Comparison of ENCODE assay signal across 6 cellular contexts in genomic region chr11:57476223-57476882, GRCh38. TPM values are rescaled to one million over a fixed set of nuclear protein-coding genes. Genes with fewer than 3 reads are reported as not detected.
A peak's percentile ranks its signal among the peaks of the same experiment; 100 is the strongest.
DNase-seq lines count a peak whose midpoint lies in the region; ATAC-seq and TF ChIP-seq lines count a peak whose summit lies in the region.

No MANE protein-coding gene starts in this region.

- H3K9me3 Mint-ChIP-seq in Caco-2 (ENCODE audit: unreplicated experiment): no peaks in the 10 kb centered on the region
- no peaks in the 10 kb centered on the region for H3K9me3 Mint-ChIP-seq in activated T-cell treated with anti-CD3 and anti-CD28 coated beads, Interleukin-2, amount 50 U/mL, for 72 hours

- H3K4me3 ChIP-seq in Caco-2 (ENCODE audit: low read depth, low read length) (peak overlapping the region; percentile 60), liver (ENCODE audit: low read depth in 1 of 3, low read length in 3 of 3) (peak overlapping the region; percentile 42 to 43 (median 42))

- no peaks in the 10 kb centered on the region for H3K9me3 ChIP-seq in Caco-2
- no peaks in the 10 kb centered on the region for H3K9me3 ChIP-seq in liver (ENCODE audit: control insufficient read depth in 4 of 4, low read length in 3 of 4)

- H3K4me1 Mint-ChIP-seq in Caco-2 (ENCODE audit: low read depth, unreplicated experiment): peaks cover 16% of the 10 kb centered on the region
- peaks cover 42% of the 10 kb centered on the region for H3K4me1 Mint-ChIP-seq in activated T-cell treated with anti-CD3 and anti-CD28 coated beads, Interleukin-2, amount 50 U/mL, for 72 hours (ENCODE audit: low read depth)

- H3K36me3 ChIP-seq in Caco-2 (ENCODE audit: control insufficient read depth, insufficient read depth, low read length): no peaks in the 10 kb centered on the region
- H3K36me3 ChIP-seq in liver (ENCODE audit: control insufficient read depth in 4 of 4, insufficient read depth in 3 of 4, low read depth in 1 of 4, low read length in 3 of 4): no peaks in the 10 kb centered on the region

- peak overlapping the region; percentile 83 for H3K27ac Mint-ChIP-seq in Caco-2 (ENCODE audit: unreplicated experiment)
- no peak overlapping the region for H3K27ac Mint-ChIP-seq in activated T-cell treated with anti-CD3 and anti-CD28 coated beads, Interleukin-2, amount 50 U/mL, for 72 hours

- BruUV-seq in Caco-2 (replicated peaks; lab: Mats Ljungman, UMichigan): no TSS peak

- TF ChIP-seq CTCF in Caco-2 (IDR thresholded peaks at IDR 0.05; ENCODE audit: insufficient read depth in 1 of 2, low read depth in 1 of 2, low read length in 1 of 2, severe bottlenecking in 1 of 2, unreplicated experiment in 1 of 2): peak in 1 of 2 experiments; percentile 9
- no peak for TF ChIP-seq CTCF in liver (IDR thresholded peaks at IDR 0.05; ENCODE audit: low read depth, low read length, missing input control)

- peak overlapping the region; percentile 87 for H3K4me3 Mint-ChIP-seq in Caco-2 (ENCODE audit: unreplicated experiment)
- peak overlapping the region; percentile 65 to 80 for H3K4me3 Mint-ChIP-seq in activated T-cell treated with anti-CD3 and anti-CD28 coated beads, Interleukin-2, amount 50 U/mL, for 72 hours

- TF ChIP-seq RAD21 in liver (IDR thresholded peaks at IDR 0.05): no peak

- peak overlapping the region in 1 of 2 donors; percentile 18 for H3K9ac ChIP-seq in liver (ENCODE audit: low read depth in 1 of 2, low read length in 2 of 2)

- POLR2A ChIA-PET in Caco-2 (lab: Charles Lee): interaction anchor here (0.6 to 1.4 kb wide), 3 partner anchors 12 to 60 kb away, joined by 4 read pairs; partner anchors contain the start of gene RTN4RL2

- H3K27me3 Mint-ChIP-seq in Caco-2 (ENCODE audit: insufficient read depth, unreplicated experiment): no peaks in the 10 kb centered on the region
- peaks cover 27% of the 10 kb centered on the region for H3K27me3 Mint-ChIP-seq in activated T-cell treated with anti-CD3 and anti-CD28 coated beads, Interleukin-2, amount 50 U/mL, for 72 hours (ENCODE audit: low read depth)

- peaks cover 31% of the 10 kb centered on the region for H3K36me3 Mint-ChIP-seq in Caco-2 (ENCODE audit: insufficient read depth, unreplicated experiment)
- no peaks in the 10 kb centered on the region for H3K36me3 Mint-ChIP-seq in activated T-cell treated with anti-CD3 and anti-CD28 coated beads, Interleukin-2, amount 50 U/mL, for 72 hours (ENCODE audit: insufficient read depth in 2 of 2)

- WGBS in liver: 1% methylated on average over 82 of the region's 82 CpGs

- intact Hi-C loops in Caco-2 (cut with micrococcal nuclease; ENCODE audit: unreplicated experiment): loop anchor here (1.0 to 5.0 kb wide), 4 partner anchors 19 to 166 kb away; no protein-coding TSS in a partner anchor

- ATAC-seq in HG02798 (IDR thresholded peaks at IDR 0.05; ENCODE audit: poor library complexity, unreplicated experiment): peak; percentile 35
- peak; percentile 43 to 47 for ATAC-seq in activated T-cell treated with anti-CD3 and anti-CD28 coated beads, Interleukin-2, amount 50 U/mL, for 72 hours (replicated peaks in 1 of 2)
- no peak for ATAC-seq in GM18873 (IDR thresholded peaks at IDR 0.05; ENCODE audit: low FRiP score, unreplicated experiment)

- CTCF ChIA-PET in Caco-2 (lab: Charles Lee): interaction anchor here (0.6 to 4.8 kb wide), 30 partner anchors 10 to 168 kb away, joined by 3 to 36 read pairs (median 6); partner anchors contain the start of genes RTN4RL2, SLC43A1, SSRP1 and TIMM10

- no peaks in the 10 kb centered on the region for H3K27me3 ChIP-seq in Caco-2 (replicated peaks; ENCODE audit: control insufficient read depth, insufficient read depth, low read length)
- H3K27me3 ChIP-seq in liver (ENCODE audit: control insufficient read depth in 4 of 4, insufficient read depth in 4 of 4, low read length in 3 of 4): no peaks in the 10 kb centered on the region

- peak; percentile 60 to 71 for DNase-seq in Caco-2
- peak; percentile 28 to 42 for DNase-seq in activated T-cell treated with anti-CD3 and anti-CD28 coated beads, Interleukin-2, amount 50 U/mL, for 72 hours
- DNase-seq in NCI-H2081 (lab: John Stamatoyannopoulos, UW): no peak

- H3K4me1 ChIP-seq in Caco-2 (peaks cover 5% of the 10 kb centered on the region; the same call in 1 of the 2 replicates), liver (ENCODE audit: control insufficient read depth in 4 of 4, insufficient read depth in 4 of 4, low read length in 3 of 4) (peaks cover 8 to 57% (median 40%) of the 10 kb centered on the region in 4 donors)

- H3K27ac ChIP-seq in liver (ENCODE audit: low read depth in 1 of 2, low read length in 2 of 2): peak overlapping the region; percentile 77 to 86

TF ChIP-seq in liver, 16 proteins besides CTCF, POLR2A, EP300 and RAD21 (continues in another document):
- no peak for TF ChIP-seq ZBTB33 (IDR thresholded peaks at IDR 0.05)
- TF ChIP-seq JUND (IDR thresholded peaks at IDR 0.05): no peak
- TF ChIP-seq MAX (IDR thresholded peaks at IDR 0.05): no peak
- no peak for TF ChIP-seq HNF4G (IDR thresholded peaks at IDR 0.05)
- no peak for TF ChIP-seq NR2F2 (IDR thresholded peaks at IDR 0.05)
- TF ChIP-seq TAF1 (conservative IDR thresholded peaks at IDR 0.05): no peak
- TF ChIP-seq HNF4A (conservative IDR thresholded peaks at IDR 0.05): no peak
- no peak for TF ChIP-seq ATF3 (IDR thresholded peaks at IDR 0.05)
- no peak for TF ChIP-seq RXRA (IDR thresholded peaks at IDR 0.05)
- TF ChIP-seq FOXA1 (IDR thresholded peaks at IDR 0.05): no peak
- no peak for TF ChIP-seq EGR1 (IDR thresholded peaks at IDR 0.05; ENCODE audit: low read depth in 2 of 2)
- no peak for TF ChIP-seq GABPA (IDR thresholded peaks at IDR 0.05 in 1 of 2, conservative IDR thresholded peaks at IDR 0.05 in 1 of 2)
- no peak for TF ChIP-seq REST (IDR thresholded peaks at IDR 0.05)
- TF ChIP-seq YY1 (IDR thresholded peaks at IDR 0.05): no peak
- TF ChIP-seq SP1 (IDR thresholded peaks at IDR 0.05): no peak

RNA-seq across cellular contexts. Expression of gene RTN4RL2, which starts 16.0 kb away (rescaled TPM):
- total RNA-seq in Caco-2 (2022) (5.5 and 5.6 TPM in 2 replicates), liver (under 1 TPM; 0.75 to 0.89 TPM)
- 1 to 10 TPM in 1 of 2 donors, under 1 TPM in 1; 0.97 to 1.1 TPM for total RNA-seq in activated T-cell treated with anti-CD3 and anti-CD28 coated beads, Interleukin-2, amount 50 U/mL, for 72 hours
- polyA plus RNA-seq in liver: 10 to 100 TPM in 1 of 2 donors, 1 to 10 TPM in 1; 5.5 to 18.1 TPM

RNA-seq across cellular contexts. Expression of gene SLC43A1, which starts 39.1 kb away (rescaled TPM):
- 71.7 and 80.5 TPM in 2 replicates for total RNA-seq in Caco-2 (2022)
- total RNA-seq in activated T-cell treated with anti-CD3 and anti-CD28 coated beads, Interleukin-2, amount 50 U/mL, for 72 hours: 10 to 100 TPM; 43.6 to 53.9 TPM
- 100 to 1,000 TPM; 107 to 171 TPM for total RNA-seq in liver
- polyA plus RNA-seq in liver: 100 to 1,000 TPM in 1 of 2 donors, 10 to 100 TPM in 1; 85.6 to 108 TPM

RNA-seq across cellular contexts. Expression of gene SLC43A3, which starts 49.4 kb away (rescaled TPM):
- total RNA-seq in Caco-2 (2022) (not detected in 2 replicates), liver (100 to 1,000 TPM in 1 of 2 donors, 10 to 100 TPM in 1; 47.2 to 106 TPM)
- total RNA-seq in activated T-cell treated with anti-CD3 and anti-CD28 coated beads, Interleukin-2, amount 50 U/mL, for 72 hours: 100 to 1,000 TPM; 159 to 169 TPM
- 100 to 1,000 TPM in 1 of 2 donors, 10 to 100 TPM in 1; 80.2 to 152 TPM for polyA plus RNA-seq in liver

RNA-seq across cellular contexts. Expression of gene TIMM10, which starts 54.2 kb away (rescaled TPM):
- total RNA-seq in Caco-2 (2022): 102 and 103 TPM in 2 replicates
- total RNA-seq in activated T-cell treated with anti-CD3 and anti-CD28 coated beads, Interleukin-2, amount 50 U/mL, for 72 hours: 100 to 1,000 TPM; 106 to 107 TPM
- total RNA-seq in liver: 10 to 100 TPM; 19.8 to 23.7 TPM
- 10 to 100 TPM; 36.9 to 77.4 TPM for polyA plus RNA-seq in liver

Comparison
In these comparisons a context has a peak if more than half of its experiments do, and no peak if none do; other contexts are left out.
1. DNase-seq: peak in Caco-2 (2 of 2) and activated T-cell treated with anti-CD3 and anti-CD28 coated beads, Interleukin-2, amount 50 U/mL, for 72 hours (2 of 2); none in NCI-H2081 (0 of 2).
2. RNA of gene SLC43A3, which starts 49.4 kb away (total RNA-seq): 159 to 169 TPM in activated T-cell treated with anti-CD3 and anti-CD28 coated beads, Interleukin-2, amount 50 U/mL, for 72 hours and 47.2 to 106 TPM in liver; not detected in Caco-2; every median in the first group is over 10 times any median in the second.